In genomic region chr2:178112202-178113152, GRCh38 we compare ENCODE assay signal across 8 cellular contexts. TPM values are rescaled to one million over a fixed set of nuclear protein-coding genes. Genes with fewer than 3 reads are reported as not detected.
DNase-seq lines count a peak whose midpoint lies in the region; ATAC-seq, FAIRE-seq and TF ChIP-seq lines count a peak whose summit lies in the region.

TSS of gene RBM45 (plus strand) at chr2:178112437. CDS start at chr2:178112547, 110 bp downstream.

- intact Hi-C loops in adrenal gland (cut with DNase I) = loop anchor here in 1 of 2 donors (5.0 kb wide), 1 partner anchor 170 kb away; no protein-coding TSS in a partner anchor
- intact Hi-C loops in left cardiac atrium (cut with DNase I) = loop anchor here in 1 of 2 donors (2.0 kb wide), 1 partner anchor 302 kb away; no protein-coding TSS in a partner anchor

- H3K27ac ChIP-seq in adrenal gland (peak within 1 kb of the TSS in 4 of 5 donors; percentile 24 to 73 (median 62)), urinary bladder (ENCODE audit: low read depth) (no peak within 1 kb of the TSS)

- CTCF ChIA-PET in T-cell (lab: Charles Lee) = interaction anchor here (0.6 to 2.4 kb wide), 13 partner anchors 8 to 302 kb away, joined by 3 to 11 read pairs (median 3); no protein-coding TSS in a partner anchor

- WGBS in adrenal gland, 4 donors = 0 to 1% (median 1%) methylated on average over 24 to 60 of the region's 60 CpGs
- under 1% methylated on average over 60 of the region's 60 CpGs for WGBS in urinary bladder

- ATAC-seq in HG02798 (IDR thresholded peaks at IDR 0.05; ENCODE audit: poor library complexity, unreplicated experiment) (peak; percentile 92), T-cell (replicated peaks in 1 of 4) (peak; percentile 92 to 93 (median 92)), left cardiac atrium (peak; percentile 99)

- H3K4me3 ChIP-seq in adrenal gland (peak within 1 kb of the TSS; percentile 3 to 81 (median 47)), urinary bladder (ENCODE audit: low read depth, low read length) (peak within 1 kb of the TSS; percentile 63)

- H3K36me3 Mint-ChIP-seq in T-cell (peaks cover 3% of the 10 kb centered on the region), progenitor cell of endocrine pancreas (ENCODE audit: insufficient read depth) (no peaks in the 10 kb centered on the region)

- H3K4me1 ChIP-seq in adrenal gland (replicated peaks in 1 of 2) = peaks cover 0 to 12% of the 10 kb centered on the region in 2 donors
- H3K4me1 ChIP-seq in urinary bladder (ENCODE audit: insufficient read depth) = no peaks in the 10 kb centered on the region

- peak; percentile 91 to 99 (median 96) for TF ChIP-seq CTCF in adrenal gland (IDR thresholded peaks at IDR 0.05)
- TF ChIP-seq CTCF in progenitor cell of endocrine pancreas (IDR thresholded peaks at IDR 0.05; ENCODE audit: unreplicated experiment) = peak; percentile 100

- H3K4me3 Mint-ChIP-seq in T-cell = peak within 1 kb of the TSS; percentile 87 to 95 (median 93)
- peak within 1 kb of the TSS; percentile 95 for H3K4me3 Mint-ChIP-seq in progenitor cell of endocrine pancreas (ENCODE audit: low read depth)

- peak; percentile 97 for FAIRE-seq in GM12891 (lab: Jason Lieb, UNC)

- H3K36me3 ChIP-seq in adrenal gland (replicated peaks in 1 of 2) = no peaks in the 10 kb centered on the region
- peaks cover 3% of the 10 kb centered on the region for H3K36me3 ChIP-seq in urinary bladder (ENCODE audit: insufficient read depth)

- POLR2A ChIA-PET in T-cell (lab: Charles Lee) = interaction anchor here (0.5 to 1.1 kb wide), 2 partner anchors 301 to 332 kb away, joined by 3 read pairs; no protein-coding TSS in a partner anchor

- H3K9me3 ChIP-seq in adrenal gland (replicated peaks in 1 of 3) = no peaks in the 10 kb centered on the region

- TF ChIP-seq POLR2A in GM12891 (IDR thresholded peaks at IDR 0.05; ENCODE audit: low read depth, low read length) = peak; percentile 85
- peak; percentile 32 to 62 for TF ChIP-seq POLR2A in adrenal gland (IDR thresholded peaks at IDR 0.05)

- H3K9me3 Mint-ChIP-seq in T-cell (no peaks in the 10 kb centered on the region), progenitor cell of endocrine pancreas (ENCODE audit: low read depth) (no peaks in the 10 kb centered on the region)

- peak within 1 kb of the TSS; percentile 74 to 89 for H3K27ac Mint-ChIP-seq in T-cell
- H3K27ac Mint-ChIP-seq in progenitor cell of endocrine pancreas = peak within 1 kb of the TSS; percentile 95

- H3K27me3 Mint-ChIP-seq in T-cell (no peaks in the 10 kb centered on the region), progenitor cell of endocrine pancreas (no peaks in the 10 kb centered on the region)

- H3K27me3 ChIP-seq in adrenal gland = no peaks in the 10 kb centered on the region

- DNase-seq in GM12891 (ENCODE audit: insufficient read length, low spot score) = peak; percentile 79
- peak; percentile 72 for DNase-seq in NCI-H1417 treated with DMSO at 0.1 percent for 48 hours (lab: John Stamatoyannopoulos, UW)
- DNase-seq in T-cell = peak; percentile 52 to 88 (median 74)
- DNase-seq in adrenal gland = peak; percentile 90 to 96 (median 93)
- peak; percentile 95 for DNase-seq in left cardiac atrium
- peak; percentile 87 for DNase-seq in progenitor cell of endocrine pancreas (ENCODE audit: low spot score, unreplicated experiment)

- H3K4me1 Mint-ChIP-seq in T-cell (peaks cover 33 to 44% (median 41%) of the 10 kb centered on the region in 3 donors), progenitor cell of endocrine pancreas (ENCODE audit: low read depth) (peaks cover 6% of the 10 kb centered on the region)

TF ChIP-seq in GM12891, 5 proteins besides CTCF, POLR2A, EP300 and RAD21:
- TF ChIP-seq POLR2AphosphoS5 (IDR thresholded peaks at IDR 0.05; ENCODE audit: low read depth, low read length) (peak; percentile 83), TAF1 (IDR thresholded peaks at IDR 0.05; ENCODE audit: low read depth, low read length) (peak; percentile 85), SPI1 (IDR thresholded peaks at IDR 0.05; ENCODE audit: low read depth, low read length) (no peak), POU2F2 (IDR thresholded peaks at IDR 0.05; ENCODE audit: low read depth, low read length) (peak; percentile 32; the same call in 1 of the 2 replicates), PAX5 (IDR thresholded peaks at IDR 0.05; ENCODE audit: insufficient read depth, low read length, severe bottlenecking) (no peak)

RNA-seq across cellular contexts. Expression of gene RBM45, which starts in this region (rescaled TPM):
- 9.5 TPM for polyA plus RNA-seq in GM12891 (2012; ENCODE audit: low read depth, missing spikeins)
- total RNA-seq in T-cell (10 to 100 TPM in 4 of 5 donors, 1 to 10 TPM in 1; 9.2 to 17.7 (median 15.6) TPM), adrenal gland (10 to 100 TPM in 4 of 8 donors, 1 to 10 TPM in 4; 5.2 to 14.4 (median 10.7) TPM), left cardiac atrium (1 to 10 TPM; 5.6 to 6.4 TPM), progenitor cell of endocrine pancreas (18.8 and 19.7 TPM in 2 replicates), urinary bladder (30.8 TPM)
- polyA plus RNA-seq in adrenal gland (10 to 100 TPM in 2 of 3 donors, 1 to 10 TPM in 1; 9.5 to 27.8 (median 19.4) TPM), urinary bladder (7.3 TPM)
